12 cellular contexts compared by ENCODE assay signal in genomic region chr5:35198096-35198495, GRCh38. TPM values are rescaled to one million over a fixed set of nuclear protein-coding genes. Genes with fewer than 3 reads are reported as not detected.
DNase-seq lines count a peak whose midpoint lies in the region; ATAC-seq and TF ChIP-seq lines count a peak whose summit lies in the region.
"Had no signal": no experiment of that assay in that cellular context is flagged by ENCODE, and none has a peak within 500 bp of the region (broad histone marks: within the 10 kb centered on the region; RNA-seq: fewer than 3 reads in every experiment).

No MANE protein-coding gene starts in this region.

- H3K27ac Mint-ChIP-seq in nephron, result peak overlapping the region; percentile 84 to 94 (median 87)
- H3K27ac Mint-ChIP-seq: activated naive CD4-positive, alpha-beta T cell treated with anti-CD3 and anti-CD28 coated beads, Interleukin-2, amount 10 ng/mL, durations not matched to agents 7 days and 5 days; CD8-positive, alpha-beta memory T cell had no signal

- DNase-seq in COR-L47 (lab: John Stamatoyannopoulos, UW), result peak; percentile 11
- peak; percentile 66 for DNase-seq in NCI-H1105 treated with DMSO at 0.1 percent for 48 hours (lab: John Stamatoyannopoulos, UW)
- peak; percentile 15 for DNase-seq in dermis blood vessel endothelial cell
- no peak for DNase-seq in germinal center (ENCODE audit: low spot score)
- no peak for DNase-seq in NCI-H2227 treated with DMSO at 0.1 percent for 48 hours (lab: John Stamatoyannopoulos, UW)
- DNase-seq in activated CD4-positive, alpha-beta T cell treated with anti-CD3 and anti-CD28 coated beads, Interleukin-2, amount 50 U/mL, for 4 hours, result no peak
- DNase-seq: activated naive CD4-positive, alpha-beta T cell treated with anti-CD3 and anti-CD28 coated beads, Interleukin-2, amount 10 ng/mL, durations not matched to agents 7 days and 5 days; CD8-positive, alpha-beta memory T cell had no signal

- peaks cover 59% of the 10 kb centered on the region for H3K4me1 Mint-ChIP-seq in nephron
- H3K4me1 Mint-ChIP-seq: activated naive CD4-positive, alpha-beta T cell treated with anti-CD3 and anti-CD28 coated beads, Interleukin-2, amount 10 ng/mL, durations not matched to agents 7 days and 5 days; CD8-positive, alpha-beta memory T cell had no signal

- no peak for TF ChIP-seq CTCF in nephron (IDR thresholded peaks at IDR 0.05; ENCODE audit: unreplicated experiment in 3 of 3)

- no peaks in the 10 kb centered on the region for H3K9me3 Mint-ChIP-seq in nephron
- H3K9me3 Mint-ChIP-seq: activated naive CD4-positive, alpha-beta T cell treated with anti-CD3 and anti-CD28 coated beads, Interleukin-2, amount 10 ng/mL, durations not matched to agents 7 days and 5 days; CD8-positive, alpha-beta memory T cell; IgD-negative memory B cell had no signal

- H3K4me3 Mint-ChIP-seq in nephron, result peak overlapping the region; percentile 17 to 45 (median 41)
- H3K4me3 Mint-ChIP-seq: activated naive CD4-positive, alpha-beta T cell treated with anti-CD3 and anti-CD28 coated beads, Interleukin-2, amount 10 ng/mL, durations not matched to agents 7 days and 5 days; CD8-positive, alpha-beta memory T cell; IgD-negative memory B cell had no signal

- no peak for ATAC-seq in GM21737 (IDR thresholded peaks at IDR 0.05; ENCODE audit: unreplicated experiment)

- no peaks in the 10 kb centered on the region for H3K27me3 Mint-ChIP-seq in nephron (ENCODE audit: low read depth)

- H3K36me3 Mint-ChIP-seq in nephron (ENCODE audit: low read depth), result no peaks in the 10 kb centered on the region
- H3K36me3 Mint-ChIP-seq: activated naive CD4-positive, alpha-beta T cell treated with anti-CD3 and anti-CD28 coated beads, Interleukin-2, amount 10 ng/mL, durations not matched to agents 7 days and 5 days; CD8-positive, alpha-beta memory T cell; IgD-negative memory B cell had no signal

RNA-seq across cellular contexts. Expression of gene PRLR, which starts 32.2 kb away (rescaled TPM):
- not detected in 2 replicates for total RNA-seq in dermis blood vessel endothelial cell
- total RNA-seq: CD8-positive, alpha-beta memory T cell; T-helper 1 cell treated with Interleukin-12 subunit alpha and Interleukin-12 subunit beta and Interleukin-4 antibody, amounts not matched to agents 30 ng/mL and 1 ng/mL, for 36 hours had no signal

Comparison
In these comparisons a context has a peak if more than half of its experiments do, and no peak if none do; other contexts are left out.
1. DNase-seq: peak in COR-L47 (single experiment), NCI-H1105 treated with DMSO at 0.1 percent for 48 hours (single experiment) and dermis blood vessel endothelial cell (single experiment); none in germinal center (single experiment), NCI-H2227 treated with DMSO at 0.1 percent for 48 hours (single experiment) and activated CD4-positive, alpha-beta T cell treated with anti-CD3 and anti-CD28 coated beads, Interleukin-2, amount 50 U/mL, for 4 hours (0 of 2).